Comparison of ENCODE assay signal across 32 cellular contexts in the genomic region with DNA sequence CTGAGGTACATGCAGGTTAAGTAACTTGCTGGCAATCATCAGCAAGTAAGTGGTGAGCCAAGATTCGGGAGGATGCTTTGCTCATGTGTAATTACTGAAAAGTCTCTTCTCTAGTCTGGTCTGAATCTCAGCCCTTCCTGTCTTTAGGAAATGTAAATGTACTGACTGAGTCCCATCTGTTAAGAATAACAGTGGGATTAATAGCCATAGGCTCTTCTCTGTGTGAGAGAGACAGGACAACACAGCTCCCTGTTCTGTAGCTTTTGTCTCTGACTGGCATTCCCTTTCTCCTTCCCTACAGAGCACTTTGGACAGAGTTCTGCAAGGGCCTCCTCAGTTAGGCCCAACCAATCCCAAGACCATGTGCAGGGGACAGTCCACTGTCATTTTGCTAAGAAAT.
"Had no signal": no experiment of that assay in that cellular context is flagged by ENCODE, and none has a peak within 500 bp of the region (broad histone marks: within the 10 kb centered on the region; RNA-seq: fewer than 3 reads in every experiment).

No MANE protein-coding gene starts in this region.

- H3K4me3 ChIP-seq: adrenal gland, body of pancreas, esophagus squamous epithelium, right atrium auricular region, smooth muscle cell, stomach, thyroid gland, upper lobe of left lung had no signal

- H3K36me3 Mint-ChIP-seq: activated naive CD8-positive, alpha-beta T cell treated with anti-CD3 and anti-CD28 coated beads for 36 hours; immature natural killer cell; naive thymus-derived CD4-positive, alpha-beta T cell; stimulated activated memory B cell treated with anti-CD40 and anti-IgM and Interleukin-4, amounts not matched to agents 10 μg/mL and 1 μg/mL and 100 μg/mL, for 72 hours had no signal

- ATAC-seq: body of pancreas; left colon; naive thymus-derived CD4-positive, alpha-beta T cell; stimulated activated memory B cell treated with anti-CD40 and anti-IgM and Interleukin-4, amounts not matched to agents 10 μg/mL and 1 μg/mL and 100 μg/mL, for 72 hours had no signal

- H3K27ac Mint-ChIP-seq: activated naive CD4-positive, alpha-beta T cell treated with anti-CD3 and anti-CD28 coated beads for 36 hours; activated naive CD8-positive, alpha-beta T cell treated with anti-CD3 and anti-CD28 coated beads for 36 hours; immature natural killer cell; naive thymus-derived CD4-positive, alpha-beta T cell; stimulated activated memory B cell treated with anti-CD40 and anti-IgM and Interleukin-4, amounts not matched to agents 10 μg/mL and 1 μg/mL and 100 μg/mL, for 72 hours; T-helper 2 cell treated with Interferon-gamma antibody and Interleukin-4, amounts not matched to agents 5 μg/mL and 100 μg/mL, for 36 hours had no signal

- H3K4me1 ChIP-seq: adrenal gland, body of pancreas, esophagus squamous epithelium, parathyroid adenoma, right atrium auricular region, stomach, thyroid gland, upper lobe of left lung had no signal

- DNase-seq: activated CD4-positive, alpha-beta T cell treated with anti-CD3 and anti-CD28 coated beads for 4 hours; activated CD4-positive, alpha-beta T cell treated with anti-CD3 and anti-CD28 coated beads, Interleukin-2, amount 50 U/mL, for 4 hours; activated effector memory CD4-positive, alpha-beta T cell treated with Interleukin-2 at 50 U/mL for 16 hours; activated naive CD4-positive, alpha-beta T cell treated with anti-CD3 and anti-CD28 coated beads for 36 hours; activated naive CD8-positive, alpha-beta T cell treated with anti-CD3 and anti-CD28 coated beads for 36 hours; activated T-cell treated with anti-CD3 and anti-CD28 coated beads for 4 hours; adrenal gland; aorta; body of pancreas; dermis blood vessel endothelial cell; effector CD4-positive, alpha-beta T cell; esophagus squamous epithelium; foreskin melanocyte; immature natural killer cell; kidney; left colon; mammary epithelial cell; midbrain; naive thymus-derived CD4-positive, alpha-beta T cell; occipital lobe; stimulated activated CD4-positive, alpha-beta T cell treated with anti-CD3 and anti-CD28 coated beads, Interleukin-1b, Interleukin-23, amount 100 ng/mL, for 48 hours; stimulated activated CD4-positive, alpha-beta T cell treated with anti-CD3 and anti-CD28 coated beads, Interleukin-4, amount 100 ng/mL, for 4 hours; stimulated activated CD8-positive, alpha-beta memory T cell treated with anti-CD3 and anti-CD28 coated beads, Interleukin-4, amount 100 ng/mL, for 48 hours; stomach; thyroid gland; upper lobe of left lung had no signal

- H3K27me3 Mint-ChIP-seq: stimulated activated memory B cell treated with anti-CD40 and anti-IgM and Interleukin-4, amounts not matched to agents 10 μg/mL and 1 μg/mL and 100 μg/mL, for 72 hours had no signal

- H3K9me3 Mint-ChIP-seq: activated naive CD4-positive, alpha-beta T cell treated with anti-CD3 and anti-CD28 coated beads for 36 hours; activated naive CD8-positive, alpha-beta T cell treated with anti-CD3 and anti-CD28 coated beads for 36 hours; immature natural killer cell; naive thymus-derived CD4-positive, alpha-beta T cell; stimulated activated memory B cell treated with anti-CD40 and anti-IgM and Interleukin-4, amounts not matched to agents 10 μg/mL and 1 μg/mL and 100 μg/mL, for 72 hours; T-helper 2 cell treated with Interferon-gamma antibody and Interleukin-4, amounts not matched to agents 5 μg/mL and 100 μg/mL, for 36 hours had no signal

- H3K9me3 ChIP-seq: adrenal gland, body of pancreas, esophagus squamous epithelium, right atrium auricular region, stomach, thyroid gland, upper lobe of left lung had no signal

- H3K79me2 ChIP-seq: parathyroid adenoma had no signal

- H3K4me1 Mint-ChIP-seq: activated naive CD8-positive, alpha-beta T cell treated with anti-CD3 and anti-CD28 coated beads for 36 hours; immature natural killer cell; naive thymus-derived CD4-positive, alpha-beta T cell; stimulated activated memory B cell treated with anti-CD40 and anti-IgM and Interleukin-4, amounts not matched to agents 10 μg/mL and 1 μg/mL and 100 μg/mL, for 72 hours had no signal

- H3K27ac ChIP-seq: adrenal gland, body of pancreas, epithelial cell of prostate, esophagus squamous epithelium, parathyroid adenoma, right atrium auricular region, stomach, thyroid gland, upper lobe of left lung had no signal

- H3K27me3 ChIP-seq: adrenal gland, body of pancreas, esophagus squamous epithelium, right atrium auricular region, stomach, thyroid gland, upper lobe of left lung had no signal

- H3K9ac ChIP-seq: parathyroid adenoma had no signal

- H3K36me3 ChIP-seq: adrenal gland, esophagus squamous epithelium, right atrium auricular region, stomach, thyroid gland, upper lobe of left lung had no signal

- H2AFZ ChIP-seq: parathyroid adenoma had no signal

- H3K4me3 Mint-ChIP-seq: activated naive CD4-positive, alpha-beta T cell treated with anti-CD3 and anti-CD28 coated beads for 36 hours; activated naive CD8-positive, alpha-beta T cell treated with anti-CD3 and anti-CD28 coated beads for 36 hours; immature natural killer cell; naive thymus-derived CD4-positive, alpha-beta T cell; stimulated activated memory B cell treated with anti-CD40 and anti-IgM and Interleukin-4, amounts not matched to agents 10 μg/mL and 1 μg/mL and 100 μg/mL, for 72 hours; T-helper 2 cell treated with Interferon-gamma antibody and Interleukin-4, amounts not matched to agents 5 μg/mL and 100 μg/mL, for 36 hours had no signal

- H3K4me2 ChIP-seq: smooth muscle cell had no signal
